In genomic region chr2:213187833-213188532, GRCh38 we compare ENCODE assay signal across 1 cellular context.
TF ChIP-seq lines count a peak whose summit lies in the region.

No MANE protein-coding gene starts in this region.

TF ChIP-seq in A549, 52 proteins besides CTCF, POLR2A, EP300 and RAD21 (continued from another document):
- TF ChIP-seq CBX2 (IDR thresholded peaks at IDR 0.05; ENCODE audit: borderline replicate concordance, low read depth): no peak
- no peak for TF ChIP-seq ATOH8 (CRISPR knock-in tag; IDR thresholded peaks at IDR 0.05; ENCODE audit: low read depth)
- TF ChIP-seq MYC (IDR thresholded peaks at IDR 0.05; ENCODE audit: borderline replicate concordance, low read length): no peak
- TF ChIP-seq ZSCAN20 (CRISPR knock-in tag; IDR thresholded peaks at IDR 0.05): no peak
TF ChIP-seq in A549: peak in this region for 0.
